8 cellular contexts compared by ENCODE assay signal in genomic region chr22:37626144-37626543, GRCh38. TPM values are rescaled to one million over a fixed set of nuclear protein-coding genes. Genes with fewer than 3 reads are reported as not detected.
DNase-seq lines count a peak whose midpoint lies in the region; ATAC-seq and TF ChIP-seq lines count a peak whose summit lies in the region.
"Had no signal": no experiment of that assay in that cellular context is flagged by ENCODE, and none has a peak within 500 bp of the region (broad histone marks: within the 10 kb centered on the region; RNA-seq: fewer than 3 reads in every experiment).

No MANE protein-coding gene starts in this region.

- no peaks in the 10 kb centered on the region for H3K9me3 ChIP-seq in effector memory CD4-positive, alpha-beta T cell (ENCODE audit: control insufficient read depth, low read length)
- H3K9me3 ChIP-seq in osteoblast (ENCODE audit: low read depth, low read length): no peaks in the 10 kb centered on the region

- H2AFZ ChIP-seq in osteoblast (ENCODE audit: low read length): no peak overlapping the region

- ATAC-seq in HG02852 (IDR thresholded peaks at IDR 0.05; ENCODE audit: unreplicated experiment): no peak

- no peaks in the 10 kb centered on the region for H3K27me3 ChIP-seq in effector memory CD4-positive, alpha-beta T cell (replicated peaks; ENCODE audit: control insufficient read depth, insufficient read depth, low read length, poor library complexity, severe bottlenecking)
- H3K27me3 ChIP-seq in osteoblast (ENCODE audit: insufficient read depth, low read length): no peaks in the 10 kb centered on the region

- peak overlapping the region; percentile 59 for H3K27ac ChIP-seq in effector memory CD4-positive, alpha-beta T cell (ENCODE audit: insufficient read depth, low read length, poor library complexity, severe bottlenecking)
- H3K27ac ChIP-seq in osteoblast (ENCODE audit: low read depth, low read length): no peak overlapping the region

- H3K79me2 ChIP-seq in osteoblast (ENCODE audit: insufficient read depth, low read length): no peaks in the 10 kb centered on the region

- no peak overlapping the region for H3K4me2 ChIP-seq in osteoblast (ENCODE audit: insufficient read depth, low read length)

- no peak for TF ChIP-seq CTCF in osteoblast (IDR thresholded peaks at IDR 0.05; ENCODE audit: extremely low read depth, low read depth, low read length)

- peaks cover 3% of the 10 kb centered on the region for H3K36me3 ChIP-seq in effector memory CD4-positive, alpha-beta T cell (ENCODE audit: control insufficient read depth, insufficient read depth, low read length)
- peaks cover 34% of the 10 kb centered on the region for H3K36me3 ChIP-seq in osteoblast (ENCODE audit: insufficient read depth, low read length)

- peaks cover 4% of the 10 kb centered on the region for H4K20me1 ChIP-seq in osteoblast (ENCODE audit: insufficient read depth, low read length)

- DNase-seq in HuH-7 (ENCODE audit: low spot score): peak; percentile 81
- no peak for DNase-seq in effector memory CD4-positive, alpha-beta T cell
- peak; percentile 72 for DNase-seq in osteoblast (ENCODE audit: insufficient read length, low spot score, missing footprints)
- no peak for DNase-seq in stimulated activated CD8-positive, alpha-beta memory T cell treated with anti-CD3 and anti-CD28 coated beads, Interleukin-4, amount 100 ng/mL, for 48 hours
- no peak for DNase-seq in SIG-M5 treated with dmso at 0.1 percent for 504 hours (lab: John Stamatoyannopoulos, UW; ENCODE audit: unreplicated experiment)

- peaks cover 44% of the 10 kb centered on the region for H3K4me1 ChIP-seq in effector memory CD4-positive, alpha-beta T cell (ENCODE audit: control insufficient read depth, insufficient read depth, low read length, poor library complexity, severe bottlenecking)
- no peaks in the 10 kb centered on the region for H3K4me1 ChIP-seq in osteoblast (ENCODE audit: insufficient read depth, low read length)

- no peak overlapping the region for H3K4me3 ChIP-seq in effector memory CD4-positive, alpha-beta T cell (ENCODE audit: insufficient read depth, low read depth, low read length, poor library complexity, severe bottlenecking)
- no peak overlapping the region for H3K4me3 ChIP-seq in osteoblast (ENCODE audit: insufficient read depth, low read length)

RNA-seq across cellular contexts. Expression of gene SH3BP1, which starts 13.3 kb away (rescaled TPM):
- 4.1 and 4.7 TPM in 2 replicates for total RNA-seq in osteoblast

RNA-seq across cellular contexts. Expression of gene GGA1, which starts 17.5 kb away (rescaled TPM):
- 36.2 and 38.6 TPM in 2 replicates for total RNA-seq in osteoblast

RNA-seq across cellular contexts. Expression of gene PDXP, which starts 32.4 kb away (rescaled TPM):
- 5.0 and 5.8 TPM in 2 replicates for total RNA-seq in osteoblast

RNA-seq across cellular contexts. Expression of gene LGALS2, which starts 46.3 kb away (rescaled TPM):
- not detected in 2 replicates for total RNA-seq in osteoblast
- total RNA-seq: NCI-H460, neural crest cell had no signal

RNA-seq across cellular contexts. Expression of gene LGALS1, which starts 49.3 kb away (rescaled TPM):
- total RNA-seq in osteoblast: 3,004 and 3,217 TPM in 2 replicates

Comparison
In these comparisons a context has a peak if more than half of its experiments do, and no peak if none do; other contexts are left out.
1. DNase-seq: peak in HuH-7 (single experiment) and osteoblast (single experiment); none in effector memory CD4-positive, alpha-beta T cell (0 of 3), stimulated activated CD8-positive, alpha-beta memory T cell treated with anti-CD3 and anti-CD28 coated beads, Interleukin-4, amount 100 ng/mL, for 48 hours (single experiment) and SIG-M5 treated with dmso at 0.1 percent for 504 hours (single experiment).